Comparison of ENCODE assay signal across 1 cellular context in the genomic region with DNA sequence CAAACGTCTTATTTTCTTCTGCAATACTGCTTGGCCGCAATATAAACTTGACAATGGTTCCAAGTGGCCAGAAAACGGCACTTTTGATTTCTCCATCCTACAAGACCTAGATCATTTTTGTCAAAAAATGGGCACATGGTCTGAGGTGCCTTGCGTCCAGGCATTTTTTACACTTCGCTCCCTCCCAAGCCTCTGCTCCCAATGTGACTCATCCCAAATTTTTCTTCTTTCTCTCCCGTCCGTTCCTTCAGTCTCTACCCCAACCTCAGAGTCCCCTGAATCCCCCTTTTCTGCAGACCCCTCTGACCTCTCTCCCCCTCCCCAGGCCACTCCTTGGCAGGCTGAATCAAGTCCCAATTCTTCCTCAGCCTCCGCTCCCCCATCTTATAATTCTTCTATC.
TF ChIP-seq lines count a peak whose summit lies in the region.

No MANE protein-coding gene starts in this region.

TF ChIP-seq in K562, 482 proteins besides CTCF, POLR2A, EP300 and RAD21:
- TF ChIP-seq CHD1 (IDR thresholded peaks at IDR 0.05; ENCODE audit: low read length) (peak; percentile 95), TAF9B (IDR thresholded peaks at IDR 0.05; ENCODE audit: partially characterized antibody) (peak; percentile 20), GABPA (tag; conservative IDR thresholded peaks at IDR 0.05; ENCODE audit: low read depth) (0 out of 2 replicates have a peak, but pooled peaks have one; percentile 5), ZFP1 (CRISPR knock-in tag; IDR thresholded peaks at IDR 0.05) (no peak)
- TF ChIP-seq, protein P1, sequence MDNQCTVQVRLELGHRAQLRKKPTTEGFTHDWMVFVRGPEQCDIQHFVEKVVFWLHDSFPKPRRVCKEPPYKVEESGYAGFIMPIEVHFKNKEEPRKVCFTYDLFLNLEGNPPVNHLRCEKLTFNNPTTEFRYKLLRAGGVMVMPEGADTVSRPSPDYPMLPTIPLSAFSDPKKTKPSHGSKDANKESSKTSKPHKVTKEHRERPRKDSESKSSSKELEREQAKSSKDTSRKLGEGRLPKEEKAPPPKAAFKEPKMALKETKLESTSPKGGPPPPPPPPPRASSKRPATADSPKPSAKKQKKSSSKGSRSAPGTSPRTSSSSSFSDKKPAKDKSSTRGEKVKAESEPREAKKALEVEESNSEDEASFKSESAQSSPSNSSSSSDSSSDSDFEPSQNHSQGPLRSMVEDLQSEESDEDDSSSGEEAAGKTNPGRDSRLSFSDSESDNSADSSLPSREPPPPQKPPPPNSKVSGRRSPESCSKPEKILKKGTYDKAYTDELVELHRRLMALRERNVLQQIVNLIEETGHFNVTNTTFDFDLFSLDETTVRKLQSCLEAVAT (IDR thresholded peaks at IDR 0.05) = peak; percentile 39 to 71; a peak in 2 of 4 replicates
TF ChIP-seq in K562: peak in this region for 4.
